In genomic region chr1:86190873-86191272, GRCh38 we compare ENCODE assay signal across 10 cellular contexts. TPM values are rescaled to one million over a fixed set of nuclear protein-coding genes. Genes with fewer than 3 reads are reported as not detected.
"Had no signal": no experiment of that assay in that cellular context is flagged by ENCODE, and none has a peak within 500 bp of the region (broad histone marks: within the 10 kb centered on the region; RNA-seq: fewer than 3 reads in every experiment).

No MANE protein-coding gene starts in this region.

- DNase-seq: GM23248, GOT3, H7, HFFc6 had no signal

- H3K4me3 ChIP-seq: GM23248, HAP-1, K562 had no signal

- H3K9me3 ChIP-seq: HAP-1 had no signal

- H3K36me3 ChIP-seq: HAP-1 had no signal

- H3K9ac ChIP-seq: GM23248 had no signal

- H3K27ac ChIP-seq: GM23248, HL-60 had no signal

- FAIRE-seq: HepG2, K562 had no signal

- H3K4me1 ChIP-seq: HAP-1 had no signal

- H2AFZ ChIP-seq: GM23248 had no signal

- ATAC-seq: HCT116, HepG2, K562 had no signal

RNA-seq across cellular contexts. Expression of gene COL24A1, which starts 34.3 kb away (rescaled TPM):
- total RNA-seq: HT1080 had no signal
